Comparison of ENCODE assay signal across 20 cellular contexts in genomic region chr21:42794551-42794950, GRCh38.
"Had no signal": no experiment of that assay in that cellular context is flagged by ENCODE, and none has a peak within 500 bp of the region (broad histone marks: within the 10 kb centered on the region; RNA-seq: fewer than 3 reads in every experiment).

No MANE protein-coding gene starts in this region.

- H3K4me1 ChIP-seq: heart left ventricle, parathyroid adenoma, prostate gland had no signal

- H3K9ac ChIP-seq: parathyroid adenoma had no signal

- ATAC-seq: heart left ventricle; left lobe of liver; natural killer cell treated with Interleukin-12 subunit alpha and Interleukin-12 subunit beta and Interleukin-15 and Interleukin-18, amount 100 ng/mL, for 72 hours had no signal

- DNase-seq: effector CD4-positive, alpha-beta T cell; foreskin melanocyte; heart left ventricle; hippocampal formation; islet precursor cell; mammary epithelial cell; retina; small intestine; stimulated activated CD4-positive, alpha-beta T cell treated with anti-CD3 and anti-CD28 coated beads, Interleukin-12 subunit alpha, Interleukin-12 subunit beta, amount 100 ng/mL, for 4 hours; stimulated activated naive CD4-positive, alpha-beta T cell; stomach; substantia nigra; transverse colon had no signal

- H2AFZ ChIP-seq: parathyroid adenoma had no signal

- H3K9me3 Mint-ChIP-seq: mesothelial cell of epicardium; natural killer cell treated with Interleukin-12 subunit alpha and Interleukin-12 subunit beta and Interleukin-15 and Interleukin-18, amount 100 ng/mL, for 72 hours had no signal

- H3K36me3 ChIP-seq: heart left ventricle, prostate gland, stomach, thoracic aorta, transverse colon had no signal

- H3K9me3 ChIP-seq: heart left ventricle, prostate gland, stomach, thoracic aorta, transverse colon had no signal

- H3K27ac Mint-ChIP-seq: mesothelial cell of epicardium; natural killer cell treated with Interleukin-12 subunit alpha and Interleukin-12 subunit beta and Interleukin-15 and Interleukin-18, amount 100 ng/mL, for 72 hours had no signal

- H3K4me3 Mint-ChIP-seq: mesothelial cell of epicardium; natural killer cell treated with Interleukin-12 subunit alpha and Interleukin-12 subunit beta and Interleukin-15 and Interleukin-18, amount 100 ng/mL, for 72 hours had no signal

- H3K4me3 ChIP-seq: coronary artery, heart left ventricle, prostate gland, stomach, thoracic aorta, transverse colon had no signal

- H3K36me3 Mint-ChIP-seq: mesothelial cell of epicardium; natural killer cell treated with Interleukin-12 subunit alpha and Interleukin-12 subunit beta and Interleukin-15 and Interleukin-18, amount 100 ng/mL, for 72 hours had no signal

- H3K27ac ChIP-seq: coronary artery, heart left ventricle, parathyroid adenoma, prostate gland, stomach, thoracic aorta, transverse colon had no signal
